ENCODE assay signal across 12 cellular contexts in the genomic region with DNA sequence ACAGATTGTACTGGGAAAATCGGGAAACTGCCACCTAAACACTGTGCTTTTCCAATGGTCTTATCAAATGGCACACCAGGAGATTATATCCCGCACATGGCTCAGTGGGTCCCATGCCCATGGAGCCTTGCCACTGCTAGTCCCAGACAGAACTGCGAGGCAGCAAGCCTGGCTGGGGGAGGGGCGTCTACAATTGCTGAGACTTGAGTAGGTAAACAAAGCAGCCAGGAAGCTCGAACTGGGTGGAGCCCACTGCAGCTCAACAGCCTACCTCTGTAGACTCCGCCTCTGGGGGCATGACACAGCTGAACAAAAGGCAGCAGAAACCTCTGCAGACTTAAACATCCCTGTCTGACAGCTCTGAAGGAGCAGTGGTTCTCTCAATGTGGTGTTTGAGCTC. TPM values are rescaled to one million over a fixed set of nuclear protein-coding genes. Genes with fewer than 3 reads are reported as not detected.
"Had no signal": no experiment of that assay in that cellular context is flagged by ENCODE, and none has a peak within 500 bp of the region (broad histone marks: within the 10 kb centered on the region; RNA-seq: fewer than 3 reads in every experiment).

No MANE protein-coding gene starts in this region.

RNA-seq across cellular contexts. Expression of gene SFTPA2, which starts 10.4 kb away (rescaled TPM):
- total RNA-seq: kidney epithelial cell, left ventricle myocardium inferior, lower leg skin, mononuclear cell, natural killer cell, occipital lobe, osteocyte, sigmoid colon, subcutaneous adipose tissue, suprapubic skin, thoracic aorta had no signal

RNA-seq across cellular contexts. Expression of gene SFTPA1, which starts 40.1 kb away (rescaled TPM):
- total RNA-seq: kidney epithelial cell, left ventricle myocardium inferior, lower leg skin, mesothelial cell of epicardium, mononuclear cell, natural killer cell, osteocyte, sigmoid colon, subcutaneous adipose tissue, suprapubic skin, thoracic aorta had no signal

RNA-seq across cellular contexts. Expression of gene EIF5AL1, which starts 58.3 kb away (rescaled TPM):
- total RNA-seq: mesothelial cell of epicardium, osteocyte had no signal
